23 cellular contexts compared by ENCODE assay signal in the genomic region with DNA sequence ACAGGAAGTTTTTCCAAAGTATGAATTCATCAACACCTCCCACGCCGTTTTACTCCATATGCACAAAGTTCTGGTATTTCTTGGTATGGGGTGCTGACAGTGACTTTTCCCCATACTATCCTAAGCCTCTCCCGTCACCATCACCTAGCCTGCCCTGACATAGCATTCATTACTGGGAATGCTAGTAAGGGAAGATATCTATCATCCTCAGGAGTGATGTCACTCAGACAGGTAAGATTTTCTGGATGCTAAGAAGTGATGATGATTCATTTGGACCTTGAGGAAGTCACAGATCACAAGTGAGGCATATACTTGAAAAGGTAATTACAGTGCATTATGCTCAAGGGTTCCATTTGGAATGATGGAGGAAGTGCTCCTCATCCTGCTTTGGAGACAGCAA.
"Had no signal": no experiment of that assay in that cellular context is flagged by ENCODE, and none has a peak within 500 bp of the region (broad histone marks: within the 10 kb centered on the region; RNA-seq: fewer than 3 reads in every experiment).

No MANE protein-coding gene starts in this region.

- DNase-seq: colonic mucosa; cortex of kidney; effector CD8-positive, alpha-beta T cell; effector memory CD8-positive, alpha-beta T cell; endodermal cell; foreskin keratinocyte; heart left ventricle; hypothalamus; immature natural killer cell; islet precursor cell; kidney; kidney glomerular epithelial cell; left cardiac atrium; left lung; left ventricle myocardium superior; lower lobe of right lung; mesenchymal stem cell; midbrain had no signal

- H2AFZ ChIP-seq: hepatocyte had no signal

- H3K36me3 ChIP-seq: colonic mucosa, esophagus muscularis mucosa, gastroesophageal sphincter, heart left ventricle, left lung, lower lobe of right lung had no signal

- H3K79me2 ChIP-seq: hepatocyte had no signal

- FAIRE-seq: endometrium, frontal cortex, kidney had no signal

- H3K4me3 ChIP-seq: colonic mucosa, esophagus muscularis mucosa, gastroesophageal sphincter, heart left ventricle, hepatocyte, left lung, lower lobe of right lung had no signal

- H3K27me3 ChIP-seq: colonic mucosa, esophagus muscularis mucosa, foreskin keratinocyte, gastroesophageal sphincter, heart left ventricle, hepatocyte, left lung had no signal

- H3K4me2 ChIP-seq: hepatocyte had no signal

- H3K9me3 ChIP-seq: colonic mucosa, esophagus muscularis mucosa, gastroesophageal sphincter, lower lobe of right lung had no signal

- H3K27ac ChIP-seq: colonic mucosa, esophagus muscularis mucosa, foreskin keratinocyte, gastroesophageal sphincter, heart left ventricle, hepatocyte, left lung, lower lobe of right lung had no signal
